In genomic region chr3:129777806-129778205, GRCh38 we compare ENCODE assay signal across 24 cellular contexts.
DNase-seq lines count a peak whose midpoint lies in the region; ATAC-seq and TF ChIP-seq lines count a peak whose summit lies in the region.
"Had no signal": no experiment of that assay in that cellular context is flagged by ENCODE, and none has a peak within 500 bp of the region (broad histone marks: within the 10 kb centered on the region; RNA-seq: fewer than 3 reads in every experiment).

No MANE protein-coding gene starts in this region.

- CTCF ChIA-PET in MCF 10A (lab: Yijun Ruan, JAX), result no interaction called here

- H3K9me3 Mint-ChIP-seq in activated T-cell treated with anti-CD3 and anti-CD28 coated beads, Interleukin-2, amount 50 U/mL, for 72 hours, result no peaks in the 10 kb centered on the region
- no peaks in the 10 kb centered on the region for H3K9me3 Mint-ChIP-seq in MCF 10A (ENCODE audit: unreplicated experiment)
- H3K9me3 Mint-ChIP-seq: effector memory CD8-positive, alpha-beta T cell; immature natural killer cell had no signal

- H3K27ac ChIP-seq in substantia nigra (ENCODE audit: low read depth, low read length, poor library complexity, severe bottlenecking), result peak overlapping the region; percentile 14
- H3K27ac ChIP-seq: heart right ventricle, KMS-11, lower lobe of right lung, parathyroid adenoma, suprapubic skin had no signal

- no peak for TF ChIP-seq CTCF in MCF 10A (IDR thresholded peaks at IDR 0.05; ENCODE audit: unreplicated experiment)

- H3K27me3 Mint-ChIP-seq in activated T-cell treated with anti-CD3 and anti-CD28 coated beads, Interleukin-2, amount 50 U/mL, for 72 hours (ENCODE audit: low read depth), result no peaks in the 10 kb centered on the region
- no peaks in the 10 kb centered on the region for H3K27me3 Mint-ChIP-seq in MCF 10A (ENCODE audit: insufficient read depth, unreplicated experiment)
- H3K27me3 Mint-ChIP-seq: effector memory CD8-positive, alpha-beta T cell; naive thymus-derived CD4-positive, alpha-beta T cell had no signal

- peaks cover 0 to 4% of the 10 kb centered on the region in 2 donors for H3K36me3 Mint-ChIP-seq in activated T-cell treated with anti-CD3 and anti-CD28 coated beads, Interleukin-2, amount 50 U/mL, for 72 hours (ENCODE audit: insufficient read depth in 2 of 2)
- no peaks in the 10 kb centered on the region for H3K36me3 Mint-ChIP-seq in MCF 10A (ENCODE audit: insufficient read depth, unreplicated experiment)

- BruUV-seq in MCF 10A (replicated peaks; lab: Mats Ljungman, UMichigan), result no TSS peak

- no peak overlapping the region for H3K27ac Mint-ChIP-seq in activated T-cell treated with anti-CD3 and anti-CD28 coated beads, Interleukin-2, amount 50 U/mL, for 72 hours
- no peak overlapping the region for H3K27ac Mint-ChIP-seq in MCF 10A (ENCODE audit: low read depth, unreplicated experiment)
- H3K27ac Mint-ChIP-seq: activated T-helper 1 cell treated with anti-CD3 and anti-CD28 coated beads, Interleukin-12 subunit alpha, Interleukin-12 subunit beta, Interleukin-2, Interleukin-4 antibody, amounts not matched to agents 30 ng/mL and 10 ng/mL and 1 ng/mL, durations not matched to agents 14 hours and 24 hours and 36 hours; immature natural killer cell; naive thymus-derived CD4-positive, alpha-beta T cell had no signal

- H3K4me1 Mint-ChIP-seq in activated T-cell treated with anti-CD3 and anti-CD28 coated beads, Interleukin-2, amount 50 U/mL, for 72 hours (ENCODE audit: low read depth), result no peaks in the 10 kb centered on the region
- H3K4me1 Mint-ChIP-seq in MCF 10A (ENCODE audit: insufficient read depth, unreplicated experiment), result peaks cover 11% of the 10 kb centered on the region
- H3K4me1 Mint-ChIP-seq: immature natural killer cell had no signal

- POLR2A ChIA-PET in MCF 10A (lab: Yijun Ruan, JAX), result no interaction called here

- peak; percentile 59 for DNase-seq in EH (ENCODE audit: low read depth)
- peak; percentile 18 for DNase-seq in cerebellar cortex (ENCODE audit: low spot score)
- DNase-seq in medulla oblongata (ENCODE audit: extremely low spot score), result peak; percentile 59
- DNase-seq in substantia nigra (lab: John Stamatoyannopoulos, UW), result peak in 10 of 49 donors; percentile 3 to 35 (median 8)
- DNase-seq in activated T-cell treated with anti-CD3 and anti-CD28 coated beads, Interleukin-2, amount 50 U/mL, for 72 hours, result no peak
- DNase-seq in NCI-H1048 (lab: John Stamatoyannopoulos, UW), result no peak
- no peak for DNase-seq in MCF 10A (ENCODE audit: unreplicated experiment)
- no peak for DNase-seq in activated T-cell treated with anti-CD3 and anti-CD28 coated beads, Interleukin-2, amount 50 U/mL, for 48 hours
- DNase-seq: BE2C; effector memory CD8-positive, alpha-beta T cell; GOT3; heart right ventricle; immature natural killer cell; lower lobe of right lung; naive thymus-derived CD4-positive, alpha-beta T cell; NCI-H1105; NCI-H2107; NCI-H524; T1000 had no signal

- no peak overlapping the region for H3K4me3 Mint-ChIP-seq in activated T-cell treated with anti-CD3 and anti-CD28 coated beads, Interleukin-2, amount 50 U/mL, for 72 hours
- H3K4me3 Mint-ChIP-seq in MCF 10A (ENCODE audit: unreplicated experiment), result no peak overlapping the region
- H3K4me3 Mint-ChIP-seq: activated T-helper 1 cell treated with anti-CD3 and anti-CD28 coated beads, Interleukin-12 subunit alpha, Interleukin-12 subunit beta, Interleukin-2, Interleukin-4 antibody, amounts not matched to agents 30 ng/mL and 10 ng/mL and 1 ng/mL, durations not matched to agents 14 hours and 24 hours and 36 hours; effector memory CD8-positive, alpha-beta T cell; immature natural killer cell; naive thymus-derived CD4-positive, alpha-beta T cell had no signal

- ATAC-seq in activated T-cell treated with anti-CD3 and anti-CD28 coated beads, Interleukin-2, amount 50 U/mL, for 72 hours (replicated peaks in 1 of 2), result no peak
- ATAC-seq: activated CD4-positive, CD25-positive, alpha-beta regulatory T cell treated with anti-CD3 and anti-CD28 coated beads, Interleukin-2, amount 50 U/mL, for 24 hours; effector memory CD8-positive, alpha-beta T cell; heart right ventricle; lower lobe of right lung; naive thymus-derived CD4-positive, alpha-beta T cell had no signal

- intact Hi-C loops in MCF 10A (cut with micrococcal nuclease), result no loop called here

Comparison
In these comparisons a context has a peak if more than half of its experiments do, and no peak if none do; other contexts are left out.
1. DNase-seq: peak in EH (single experiment), cerebellar cortex (single experiment) and medulla oblongata (single experiment); none in activated T-cell treated with anti-CD3 and anti-CD28 coated beads, Interleukin-2, amount 50 U/mL, for 72 hours (0 of 2), NCI-H1048 (single experiment), MCF 10A (single experiment) and activated T-cell treated with anti-CD3 and anti-CD28 coated beads, Interleukin-2, amount 50 U/mL, for 48 hours (0 of 2).